ENCODE assay signal across 14 cellular contexts in the genomic region with DNA sequence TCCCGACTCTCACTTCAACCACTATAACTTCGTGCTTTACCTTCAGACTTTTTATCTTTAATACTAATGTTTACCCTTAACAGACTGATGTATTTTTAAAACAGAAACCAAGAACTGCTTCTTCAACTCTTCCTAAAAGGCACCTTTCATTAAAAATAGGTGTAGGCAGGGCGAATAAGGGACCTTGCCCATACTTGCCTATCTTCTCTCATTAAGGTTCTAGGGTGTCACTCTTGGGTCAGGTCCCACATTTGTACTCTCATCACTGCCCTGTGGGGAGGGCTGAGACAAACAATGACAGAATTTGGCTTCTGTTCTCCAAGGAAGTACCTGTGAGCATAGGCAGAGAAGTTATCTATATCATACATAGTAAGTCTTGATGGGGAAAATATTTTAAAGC.
"Had no signal": no experiment of that assay in that cellular context is flagged by ENCODE, and none has a peak within 500 bp of the region (broad histone marks: within the 10 kb centered on the region; RNA-seq: fewer than 3 reads in every experiment).

No MANE protein-coding gene starts in this region.

- H3K36me3 ChIP-seq: thyroid gland, uterus had no signal

- ATAC-seq: effector memory CD8-positive, alpha-beta T cell; left lobe of liver; natural killer cell; right cardiac atrium had no signal

- H3K4me1 Mint-ChIP-seq: activated naive CD4-positive, alpha-beta T cell treated with anti-CD3 and anti-CD28 coated beads, Interleukin-2, amount 10 ng/mL, durations not matched to agents 7 days and 5 days; natural killer cell had no signal

- DNase-seq: activated CD4-positive, alpha-beta T cell treated with anti-CD3 and anti-CD28 coated beads, Interleukin-2, amount 50 U/mL, for 1 hour; activated naive CD4-positive, alpha-beta T cell treated with anti-CD3 and anti-CD28 coated beads, Interleukin-2, amount 10 ng/mL, durations not matched to agents 7 days and 5 days; central memory CD4-positive, alpha-beta T cell; effector memory CD8-positive, alpha-beta T cell; head of caudate nucleus; natural killer cell; nucleus accumbens; right cardiac atrium; small intestine; thyroid gland; uterus had no signal

- H3K27me3 Mint-ChIP-seq: activated naive CD4-positive, alpha-beta T cell treated with anti-CD3 and anti-CD28 coated beads, Interleukin-2, amount 10 ng/mL, durations not matched to agents 7 days and 5 days; effector memory CD8-positive, alpha-beta T cell; progenitor cell of endocrine pancreas had no signal

- H3K27ac ChIP-seq: uterus had no signal

- H3K9me3 Mint-ChIP-seq: activated naive CD4-positive, alpha-beta T cell treated with anti-CD3 and anti-CD28 coated beads, Interleukin-2, amount 10 ng/mL, durations not matched to agents 7 days and 5 days; activated T-helper 2 cell treated with anti-CD3 and anti-CD28 coated beads, Interferon-gamma antibody, Interleukin-2, Interleukin-4, amounts not matched to agents 10 μg/mL and 5 μg/mL and 100 μg/mL, durations not matched to agents 14 hours and 24 hours and 36 hours had no signal

- H3K27me3 ChIP-seq: thyroid gland, uterus had no signal

- H3K4me3 Mint-ChIP-seq: activated naive CD4-positive, alpha-beta T cell treated with anti-CD3 and anti-CD28 coated beads, Interleukin-2, amount 10 ng/mL, durations not matched to agents 7 days and 5 days; effector memory CD8-positive, alpha-beta T cell; natural killer cell had no signal

- H3K4me3 ChIP-seq: thyroid gland, uterus had no signal

- H3K36me3 Mint-ChIP-seq: activated naive CD4-positive, alpha-beta T cell treated with anti-CD3 and anti-CD28 coated beads, Interleukin-2, amount 10 ng/mL, durations not matched to agents 7 days and 5 days; natural killer cell had no signal

- H3K27ac Mint-ChIP-seq: activated naive CD4-positive, alpha-beta T cell treated with anti-CD3 and anti-CD28 coated beads, Interleukin-2, amount 10 ng/mL, durations not matched to agents 7 days and 5 days; activated T-helper 2 cell treated with anti-CD3 and anti-CD28 coated beads, Interferon-gamma antibody, Interleukin-2, Interleukin-4, amounts not matched to agents 10 μg/mL and 5 μg/mL and 100 μg/mL, durations not matched to agents 14 hours and 24 hours and 36 hours; effector memory CD8-positive, alpha-beta T cell; natural killer cell; progenitor cell of endocrine pancreas had no signal

- H3K4me1 ChIP-seq: uterus had no signal

- H3K9me3 ChIP-seq: thyroid gland, uterus had no signal
